ENCODE assay signal across 23 cellular contexts in genomic region chr3:55042591-55042990, GRCh38.
DNase-seq lines count a peak whose midpoint lies in the region; ATAC-seq and TF ChIP-seq lines count a peak whose summit lies in the region.
"Had no signal": no experiment of that assay in that cellular context is flagged by ENCODE, and none has a peak within 500 bp of the region (broad histone marks: within the 10 kb centered on the region; RNA-seq: fewer than 3 reads in every experiment).

No MANE protein-coding gene starts in this region.

- DNase-seq in DMS53 (lab: John Stamatoyannopoulos, UW) (peak; percentile 2), DMS53 treated with DMSO at 0.1 percent for 48 hours (lab: John Stamatoyannopoulos, UW; ENCODE audit: unreplicated experiment) (no peak), fibroblast of mammary gland (ENCODE audit: low read depth) (peak; percentile 62), retinal pigment epithelial cell (ENCODE audit: low read depth) (no peak), NCI-H510A (lab: John Stamatoyannopoulos, UW) (no peak), natural killer cell (no peak)
- DNase-seq: activated CD4-positive, alpha-beta T cell treated with anti-CD3 and anti-CD28 coated beads for 4 hours; activated naive CD4-positive, alpha-beta T cell treated with Interleukin-2 at 50 U/mL for 16 hours; dorsolateral prefrontal cortex; HCEC 1CT; MG63; midbrain; NCI-H1694; NCI-H524 treated with DMSO at 0.1 percent for 48 hours; stimulated activated CD4-positive, alpha-beta T cell treated with anti-CD3 and anti-CD28 coated beads, Interleukin-1b, Interleukin-23, amount 100 ng/mL, for 48 hours; stomach; T1000 had no signal

- no peaks in the 10 kb centered on the region for H3K4me1 Mint-ChIP-seq in natural killer cell

- H3K27ac Mint-ChIP-seq in natural killer cell = no peak overlapping the region

- TF ChIP-seq CTCF in fibroblast of mammary gland (conservative IDR thresholded peaks at IDR 0.05; ENCODE audit: control insufficient read depth, insufficient read depth, low read depth, low read length) (peak; percentile 41), retinal pigment epithelial cell (conservative IDR thresholded peaks at IDR 0.05; ENCODE audit: low read depth, low read length) (peak; percentile 2), natural killer cell (IDR thresholded peaks at IDR 0.05) (no peak)

- no peaks in the 10 kb centered on the region for H3K36me3 Mint-ChIP-seq in natural killer cell

- peaks cover 4 to 6% of the 10 kb centered on the region in 2 donors for H3K9me3 Mint-ChIP-seq in natural killer cell

- no peak overlapping the region for H3K4me3 ChIP-seq in fibroblast of mammary gland (ENCODE audit: control insufficient read depth, low read depth, low read length)
- H3K4me3 ChIP-seq in retinal pigment epithelial cell (ENCODE audit: low read length) = no peak overlapping the region
- H3K4me3 ChIP-seq: BLaER1 treated with 17β-estradiol and CSF1 and Interleukin-3, amounts not matched to agents 10 nM and 100 nM; dorsolateral prefrontal cortex; esophagus muscularis mucosa; MG63; SJSA1; stomach had no signal

- intact Hi-C loops in natural killer cell (cut with micrococcal nuclease) = no loop called here

- H3K4me3 Mint-ChIP-seq in natural killer cell = no peak overlapping the region

- ATAC-seq in SK-N-SH treated with all-trans-retinoic acid at 6 μM for 48 hours (peak; percentile 76; the same call in 2 of the 3 replicates), natural killer cell (no peak), GM21717 (IDR thresholded peaks at IDR 0.05; ENCODE audit: unreplicated experiment) (no peak)
- ATAC-seq: sciatic nerve had no signal

- no peaks in the 10 kb centered on the region for H3K27me3 Mint-ChIP-seq in natural killer cell (ENCODE audit: low read depth in 2 of 2)

TF ChIP-seq in SK-N-SH treated with all-trans-retinoic acid at 6 μM for 48 hours, 23 proteins besides CTCF, POLR2A, EP300 and RAD21:
- TF ChIP-seq OSR1 (CRISPR knock-in tag; IDR thresholded peaks at IDR 0.05) = no peak
- no peak for TF ChIP-seq CSRNP3 (CRISPR knock-in tag; IDR thresholded peaks at IDR 0.05)
- no peak for TF ChIP-seq CSDC2 (CRISPR knock-in tag; IDR thresholded peaks at IDR 0.05)
TF ChIP-seq in SK-N-SH treated with all-trans-retinoic acid at 6 μM for 48 hours: peak in this region for 0.

Comparison
In these comparisons a context has a peak if more than half of its experiments do, and no peak if none do; other contexts are left out.
1. DNase-seq: peak in DMS53 (single experiment) and fibroblast of mammary gland (single experiment); none in DMS53 treated with DMSO at 0.1 percent for 48 hours (single experiment), retinal pigment epithelial cell (single experiment), NCI-H510A (single experiment) and natural killer cell (single experiment).